Comparison of ENCODE assay signal across 11 cellular contexts in the genomic region with DNA sequence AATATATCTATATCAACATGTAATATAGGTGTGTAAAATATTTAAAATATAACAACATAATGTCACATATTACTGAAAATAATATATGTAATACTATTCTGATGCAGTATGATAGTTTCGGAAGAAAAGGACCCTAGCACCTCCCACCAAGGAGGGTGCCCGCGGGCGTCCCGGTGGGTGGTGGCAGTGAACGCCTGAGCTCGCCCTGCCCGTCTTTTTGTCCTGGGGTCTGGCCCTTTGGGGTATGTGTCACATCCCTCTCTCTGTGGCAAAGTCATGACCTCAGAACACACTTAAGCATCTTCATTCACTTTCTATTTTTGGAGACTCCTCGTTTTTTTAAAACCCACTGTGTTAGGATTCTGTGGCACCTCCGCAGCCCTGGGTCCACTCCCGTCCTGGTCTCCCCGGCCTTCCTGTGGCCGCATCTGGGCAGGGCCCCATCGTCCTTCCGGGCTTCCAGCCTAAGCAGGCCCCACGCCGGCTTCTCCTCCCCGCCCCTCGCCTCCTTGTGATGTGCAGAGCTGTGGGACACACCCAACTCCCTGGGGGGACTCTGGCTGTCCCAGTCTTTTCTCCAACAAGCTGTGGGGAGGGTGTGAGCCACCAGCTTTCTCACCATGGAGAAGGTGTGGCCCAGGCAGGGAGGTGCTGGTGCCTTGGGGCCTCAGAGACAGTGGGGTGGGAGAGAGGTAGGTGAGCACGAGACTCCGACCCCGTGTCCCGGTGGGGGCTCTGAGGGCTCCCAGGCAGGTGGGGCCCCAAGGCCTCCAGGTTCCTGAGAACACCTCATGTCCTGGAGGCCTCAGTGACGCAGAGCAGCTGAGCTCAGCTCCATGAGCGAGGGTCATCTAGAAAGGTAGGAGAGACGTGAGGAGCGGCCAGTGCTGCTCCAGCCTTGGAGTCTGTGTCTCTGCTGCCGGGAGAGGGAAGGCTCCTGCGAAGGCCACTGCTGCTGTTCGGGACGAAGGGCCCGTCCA. TPM values are rescaled to one million over a fixed set of nuclear protein-coding genes. Genes with fewer than 3 reads are reported as not detected.
DNase-seq lines count a peak whose midpoint lies in the region; ATAC-seq and TF ChIP-seq lines count a peak whose summit lies in the region.
"Had no signal": no experiment of that assay in that cellular context is flagged by ENCODE, and none has a peak within 500 bp of the region (broad histone marks: within the 10 kb centered on the region; RNA-seq: fewer than 3 reads in every experiment).

No MANE protein-coding gene starts in this region.

- TF ChIP-seq CTCF in RWPE1 (conservative IDR thresholded peaks at IDR 0.05; ENCODE audit: low read depth) = no peak
- no peak for TF ChIP-seq CTCF in epithelial cell of esophagus (IDR thresholded peaks at IDR 0.05; ENCODE audit: insufficient read depth, low read depth, low read length, missing control alignments)
- TF ChIP-seq CTCF in mesothelial cell of epicardium (IDR thresholded peaks at IDR 0.05; ENCODE audit: unreplicated experiment) = no peak

- H3K4me3 Mint-ChIP-seq in mesothelial cell of epicardium (no peak overlapping the region), T-cell (no peak overlapping the region)
- no peak overlapping the region for H3K4me3 Mint-ChIP-seq in stimulated activated memory B cell treated with anti-CD40 and anti-IgM and Interleukin-4, amounts not matched to agents 10 μg/mL and 1 μg/mL and 100 μg/mL, for 72 hours
- H3K4me3 Mint-ChIP-seq: activated CD8-positive, alpha-beta memory T cell treated with anti-CD3 and anti-CD28 coated beads, Interleukin-2, amount 10 ng/mL, durations not matched to agents 7 days and 5 days had no signal

- ATAC-seq in stimulated activated memory B cell treated with anti-CD40 and anti-IgM and Interleukin-4, amounts not matched to agents 10 μg/mL and 1 μg/mL and 100 μg/mL, for 72 hours = no peak
- no peak for ATAC-seq in T-cell (replicated peaks in 1 of 4)
- ATAC-seq: activated CD8-positive, alpha-beta memory T cell treated with anti-CD3 and anti-CD28 coated beads, Interleukin-2, amount 10 ng/mL, durations not matched to agents 7 days and 5 days had no signal

- H3K4me1 Mint-ChIP-seq in mesothelial cell of epicardium (peaks cover 71% of the 10 kb centered on the region), T-cell (peaks cover 6 to 17% (median 15%) of the 10 kb centered on the region in 3 donors)
- H3K4me1 Mint-ChIP-seq in stimulated activated memory B cell treated with anti-CD40 and anti-IgM and Interleukin-4, amounts not matched to agents 10 μg/mL and 1 μg/mL and 100 μg/mL, for 72 hours = peaks cover 45% of the 10 kb centered on the region

- no peaks in the 10 kb centered on the region for H3K27me3 Mint-ChIP-seq in mesothelial cell of epicardium (ENCODE audit: low read depth)
- H3K27me3 Mint-ChIP-seq in stimulated activated memory B cell treated with anti-CD40 and anti-IgM and Interleukin-4, amounts not matched to agents 10 μg/mL and 1 μg/mL and 100 μg/mL, for 72 hours = no peaks in the 10 kb centered on the region
- H3K27me3 Mint-ChIP-seq in T-cell = no peaks in the 10 kb centered on the region
- H3K27me3 Mint-ChIP-seq: activated CD8-positive, alpha-beta memory T cell treated with anti-CD3 and anti-CD28 coated beads, Interleukin-2, amount 10 ng/mL, durations not matched to agents 7 days and 5 days had no signal

- H3K27ac ChIP-seq in RWPE1 = peak overlapping the region; percentile 45

- POLR2A ChIA-PET in RWPE1 (lab: Yijun Ruan, JAX; ENCODE audit: low non-redundant PET) (interaction anchor here (0.6 to 1.1 kb wide), 3 partner anchors 11 to 33 kb away, joined by 3 to 4 read pairs (median 3); no protein-coding TSS in a partner anchor), T-cell (lab: Charles Lee) (no interaction called here)

- DNase-seq in RWPE1 (ENCODE audit: low spot score) = no peak
- peak; percentile 39 for DNase-seq in epithelial cell of esophagus (ENCODE audit: low read depth)
- DNase-seq in mesothelial cell of epicardium (ENCODE audit: low spot score in 2 of 2, unreplicated experiment in 2 of 2) = no peak
- no peak for DNase-seq in activated effector memory CD4-positive, alpha-beta T cell treated with Interleukin-2 at 50 U/mL for 16 hours
- no peak for DNase-seq in activated CD4-positive, alpha-beta T cell treated with anti-CD3 and anti-CD28 coated beads, Interleukin-2, amount 50 U/mL, for 1 hour
- no peak for DNase-seq in AG20443 (ENCODE audit: low spot score)
- no peak for DNase-seq in T-cell
- DNase-seq: activated CD8-positive, alpha-beta memory T cell treated with anti-CD3 and anti-CD28 coated beads, Interleukin-2, amount 10 ng/mL, durations not matched to agents 7 days and 5 days; IMR-90; NCI-H82 had no signal

- CTCF ChIA-PET in RWPE1 (lab: Yijun Ruan, JAX) = interaction anchor here (0.7 to 1.2 kb wide), 3 partner anchors 11 to 33 kb away, joined by 3 to 4 read pairs (median 4); no protein-coding TSS in a partner anchor
- CTCF ChIA-PET in T-cell (lab: Charles Lee) = interaction anchor here in 1 of 2 donors (0.8 kb wide), 1 partner anchor 30 kb away, joined by 3 read pairs; no protein-coding TSS in a partner anchor

- H3K36me3 Mint-ChIP-seq in mesothelial cell of epicardium (no peaks in the 10 kb centered on the region), T-cell (peaks cover 8% of the 10 kb centered on the region)
- H3K36me3 Mint-ChIP-seq in stimulated activated memory B cell treated with anti-CD40 and anti-IgM and Interleukin-4, amounts not matched to agents 10 μg/mL and 1 μg/mL and 100 μg/mL, for 72 hours = peaks cover 15% of the 10 kb centered on the region
- H3K36me3 Mint-ChIP-seq: activated CD8-positive, alpha-beta memory T cell treated with anti-CD3 and anti-CD28 coated beads, Interleukin-2, amount 10 ng/mL, durations not matched to agents 7 days and 5 days had no signal

- H3K9me3 Mint-ChIP-seq in mesothelial cell of epicardium = no peaks in the 10 kb centered on the region
- H3K9me3 Mint-ChIP-seq in stimulated activated memory B cell treated with anti-CD40 and anti-IgM and Interleukin-4, amounts not matched to agents 10 μg/mL and 1 μg/mL and 100 μg/mL, for 72 hours = no peaks in the 10 kb centered on the region
- H3K9me3 Mint-ChIP-seq in T-cell = no peaks in the 10 kb centered on the region

- peak overlapping the region; percentile 76 for H3K27ac Mint-ChIP-seq in mesothelial cell of epicardium
- H3K27ac Mint-ChIP-seq in stimulated activated memory B cell treated with anti-CD40 and anti-IgM and Interleukin-4, amounts not matched to agents 10 μg/mL and 1 μg/mL and 100 μg/mL, for 72 hours = peak overlapping the region; percentile 9
- H3K27ac Mint-ChIP-seq in T-cell = no peak overlapping the region
- H3K27ac Mint-ChIP-seq: activated CD8-positive, alpha-beta memory T cell treated with anti-CD3 and anti-CD28 coated beads, Interleukin-2, amount 10 ng/mL, durations not matched to agents 7 days and 5 days had no signal

- H3K4me3 ChIP-seq in epithelial cell of esophagus (ENCODE audit: low read length) = no peak overlapping the region

RNA-seq across cellular contexts. Expression of a gene that starts 16.5 kb away (rescaled TPM):
- total RNA-seq in mesothelial cell of epicardium (23.9 to 24.7 TPM (median 24.2 TPM) in 3 replicates), T-cell (10 to 100 TPM; 11.5 to 15.3 (median 13.6) TPM)

Comparison
In these comparisons a context has a peak if more than half of its experiments do, and no peak if none do; other contexts are left out.
1. H3K27ac Mint-ChIP-seq: peak in mesothelial cell of epicardium (single experiment) and stimulated activated memory B cell treated with anti-CD40 and anti-IgM and Interleukin-4, amounts not matched to agents 10 μg/mL and 1 μg/mL and 100 μg/mL, for 72 hours (single experiment); none in T-cell (0 of 2).